ENCODE assay signal across 12 cellular contexts in the genomic region with DNA sequence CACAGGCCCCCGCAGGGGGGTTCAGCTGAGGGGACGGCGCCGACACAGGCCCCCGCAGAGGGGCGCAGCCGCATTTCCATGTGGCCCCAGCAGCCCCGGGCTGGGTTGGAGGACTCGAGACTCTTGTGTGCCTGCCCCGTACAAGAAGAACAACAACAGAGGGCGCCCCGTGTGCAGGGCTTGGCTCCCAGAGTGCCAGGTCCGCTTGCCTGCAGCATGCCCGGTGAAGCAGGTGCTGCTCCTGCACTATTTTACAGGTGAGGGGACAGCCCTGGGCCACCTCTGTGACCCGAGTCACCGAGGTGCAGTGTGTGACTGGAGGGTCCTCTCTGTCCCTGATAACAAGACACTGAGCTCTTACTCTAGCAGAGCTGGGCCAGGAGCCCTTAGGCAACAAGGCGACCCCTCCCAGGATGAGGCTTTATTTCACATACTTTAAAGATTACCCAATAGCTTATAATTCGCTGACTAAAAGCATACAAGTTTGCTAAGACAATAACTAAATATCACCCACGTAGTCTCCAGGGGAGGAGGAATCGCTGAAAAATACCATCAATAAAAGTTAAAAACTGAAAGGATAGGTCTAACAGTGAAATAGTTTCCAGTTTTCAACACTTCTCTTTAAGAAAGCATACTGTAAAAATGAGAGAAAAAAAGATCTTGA. TPM values are rescaled to one million over a fixed set of nuclear protein-coding genes. Genes with fewer than 3 reads are reported as not detected.
DNase-seq lines count a peak whose midpoint lies in the region; ATAC-seq, FAIRE-seq and TF ChIP-seq lines count a peak whose summit lies in the region.
"Had no signal": no experiment of that assay in that cellular context is flagged by ENCODE, and none has a peak within 500 bp of the region (broad histone marks: within the 10 kb centered on the region; RNA-seq: fewer than 3 reads in every experiment).

No MANE protein-coding gene starts in this region.

- H4K91ac ChIP-seq in H1 (replicated peaks; ENCODE audit: insufficient read length, low read length) = no peak overlapping the region

- WGBS in H1 (ENCODE audit: extremely low coverage in 1 of 2, insufficient coverage in 1 of 2, insufficient read length in 1 of 2, insufficient replicate concordance in 2 of 2, low coverage in 1 of 2, low lambda C conversion rate in 2 of 2, missing lambda C conversion rate in 1 of 2), 2 experiments = 47% methylated on average over 19 of the region's 20 CpGs; no CpG with 5 or more reads in 1 of the 2 experiments

- no peak for TF ChIP-seq EP300 in H1 (IDR thresholded peaks at IDR 0.05; ENCODE audit: borderline replicate concordance in 1 of 2, low read depth in 2 of 2, low read length in 2 of 2)

- H3K14ac ChIP-seq in H1 (ENCODE audit: insufficient read length) = no peak overlapping the region

- H3K79me2 ChIP-seq in H1 (ENCODE audit: control insufficient read depth in 1 of 2, insufficient read depth in 2 of 2, low read length in 2 of 2) = no peaks in the 10 kb centered on the region

- no peak overlapping the region for H3K27ac ChIP-seq in H1 (ENCODE audit: low read depth, low read length)

- TF ChIP-seq CTCF in AG10803 (conservative IDR thresholded peaks at IDR 0.05; ENCODE audit: low read length) = no peak
- TF ChIP-seq CTCF in NB4 (IDR thresholded peaks at IDR 0.05; ENCODE audit: low read depth, low read length) = no peak
- peak; percentile 39 to 47 (median 39) for TF ChIP-seq CTCF in H1 (IDR thresholded peaks at IDR 0.05; ENCODE audit: control extremely low read depth in 1 of 3, insufficient read depth in 1 of 3, low read depth in 1 of 3, low read length in 3 of 3)

- no peaks in the 10 kb centered on the region for H3K4me1 ChIP-seq in H1 (replicated peaks in 1 of 4; ENCODE audit: control insufficient read depth in 3 of 4, insufficient read depth in 4 of 4, low read length in 3 of 4)

- H3K56ac ChIP-seq in H1 (replicated peaks; ENCODE audit: insufficient read length, low read depth, low read length) = no peak overlapping the region

- CTCF ChIA-PET in H1 (lab: Charles Lee; ENCODE audit: partially characterized antibody) = interaction anchor here (0.7 to 1.2 kb wide), 6 partner anchors 14 to 90 kb away, joined by 3 to 5 read pairs (median 3); no protein-coding TSS in a partner anchor

- H3K9ac ChIP-seq in H1 (replicated peaks in 1 of 4; ENCODE audit: extremely low read depth in 1 of 4, low read depth in 3 of 4, low read length in 3 of 4) = no peak overlapping the region

- no peaks in the 10 kb centered on the region for H3K9me3 ChIP-seq in H1 (ENCODE audit: insufficient read depth in 2 of 2, low read depth in 1 of 2, low read length in 1 of 2)

- no peak overlapping the region for H2BK12ac ChIP-seq in H1 (ENCODE audit: low read depth, low read length)

- H3K4me3 ChIP-seq in AG10803 (ENCODE audit: low read length) = no peak overlapping the region
- H3K4me3 ChIP-seq in NB4 (ENCODE audit: low read depth, low read length) = no peak overlapping the region
- peak overlapping the region in 1 of 4 experiments; percentile 43; a peak in 2 of 8 replicates for H3K4me3 ChIP-seq in H1 (ENCODE audit: extremely low read depth in 1 of 4, insufficient read depth in 2 of 4, low read depth in 3 of 4, low read length in 4 of 4)

- H2BK120ac ChIP-seq in H1 (replicated peaks; ENCODE audit: low read depth, low read length) = no peak overlapping the region

- no peaks in the 10 kb centered on the region for H3K79me1 ChIP-seq in H1 (ENCODE audit: low read depth, low read length)

- H4K5ac ChIP-seq in H1 (ENCODE audit: insufficient read length, low read depth, low read length) = no peak overlapping the region

- H3K4me2 ChIP-seq in H1 (ENCODE audit: insufficient read depth in 1 of 2, low read depth in 2 of 2, low read length in 2 of 2) = peak overlapping the region in 1 of 2 experiments; percentile 58; a peak in 2 of 4 replicates

- H2AK5ac ChIP-seq in H1 (ENCODE audit: low read depth, low read length) = no peak overlapping the region

- H3K27me3 ChIP-seq in H1 (replicated peaks in 1 of 4; ENCODE audit: control insufficient read depth in 3 of 4, extremely low read depth in 1 of 4, insufficient read depth in 3 of 4, low read length in 3 of 4) = peaks cover 2 to 12% (median 6%) of the 10 kb centered on the region in 4 experiments; a peak in 5 of 7 replicates

- no peak overlapping the region for H3K4ac ChIP-seq in H1 (replicated peaks; ENCODE audit: insufficient read length, low read depth, low read length)

- peak; percentile 47 to 65 for TF ChIP-seq RAD21 in H1 (IDR thresholded peaks at IDR 0.05 in 1 of 2, conservative IDR thresholded peaks at IDR 0.05 in 1 of 2; ENCODE audit: low read depth in 2 of 2, low read length in 2 of 2)

- peak; percentile 10 for DNase-seq in AG10803 (ENCODE audit: low read depth)
- peak; percentile 30 for DNase-seq in NB4 (ENCODE audit: low read depth)
- DNase-seq in H1 (ENCODE audit: low read depth in 1 of 2, low spot score in 2 of 2) = peak; percentile 21 to 64
- DNase-seq in mesenteric fat pad (ENCODE audit: low spot score) = peak; percentile 78
- no peak for DNase-seq in stimulated activated CD4-positive, alpha-beta T cell treated with anti-CD3 and anti-CD28 coated beads, Interleukin-15, amount 100 ng/mL, for 24 hours
- no peak for DNase-seq in hippocampal formation (lab: John Stamatoyannopoulos, UW)
- DNase-seq: activated T-cell treated with anti-CD3 and anti-CD28 coated beads for 4 hours, immature natural killer cell, naive B cell had no signal

- no peaks in the 10 kb centered on the region for H3K23me2 ChIP-seq in H1 (ENCODE audit: low read depth, low read length)

- H2BK5ac ChIP-seq in H1 (ENCODE audit: low read depth, low read length) = no peak overlapping the region

- no peaks in the 10 kb centered on the region for H3K36me3 ChIP-seq in H1 (ENCODE audit: control insufficient read depth in 2 of 4, insufficient read depth in 4 of 4, low read length in 3 of 4)

- H3K23ac ChIP-seq in H1 (ENCODE audit: insufficient read length) = no peak overlapping the region

- H4K20me1 ChIP-seq in H1 (replicated peaks in 1 of 2; ENCODE audit: control insufficient read depth in 1 of 2, insufficient read depth in 2 of 2, low read length in 2 of 2) = no peaks in the 10 kb centered on the region

- ATAC-seq in GM21723 (IDR thresholded peaks at IDR 0.05; ENCODE audit: unreplicated experiment) (no peak), HG02623 (IDR thresholded peaks at IDR 0.05; ENCODE audit: unreplicated experiment) (no peak)
- ATAC-seq: Panc1 had no signal

- no peak for FAIRE-seq in H1 (lab: Jason Lieb, UNC)

- no peak overlapping the region; the same call in 1 of the 2 replicates for H3K18ac ChIP-seq in H1 (ENCODE audit: extremely low read depth, low read length)

- H4K8ac ChIP-seq in H1 (ENCODE audit: extremely low read depth, insufficient read depth, low read length) = no peak overlapping the region

- H2BK20ac ChIP-seq in H1 (ENCODE audit: low read length) = no peak overlapping the region

- H2BK15ac ChIP-seq in H1 (ENCODE audit: low read length) = no peak overlapping the region

- no peak for TF ChIP-seq POLR2A in NB4 (IDR thresholded peaks at IDR 0.05; ENCODE audit: extremely low read depth, insufficient read length)
- TF ChIP-seq POLR2A in H1 (IDR thresholded peaks at IDR 0.05; ENCODE audit: control extremely low read depth in 1 of 2, low read depth in 2 of 2, low read length in 2 of 2) = no peak

- H2AFZ ChIP-seq in H1 (ENCODE audit: low read length) = no peak overlapping the region

- POLR2A ChIA-PET in H1 (lab: Charles Lee; ENCODE audit: partially characterized antibody) = no interaction called here

TF ChIP-seq in H1, 55 proteins besides CTCF, POLR2A, EP300 and RAD21:
- TF ChIP-seq EGR1 (IDR thresholded peaks at IDR 0.05; ENCODE audit: borderline replicate concordance, low read depth, low read length) (no peak), CHD1 (IDR thresholded peaks at IDR 0.05; ENCODE audit: low read depth, low read length) (no peak), GABPA (IDR thresholded peaks at IDR 0.05; ENCODE audit: borderline replicate concordance, insufficient read depth, low read length) (peak; percentile 49; the same call in 1 of the 2 replicates), POU5F1 (IDR thresholded peaks at IDR 0.05; ENCODE audit: low read depth, low read length) (no peak), TEAD4 (IDR thresholded peaks at IDR 0.05; ENCODE audit: low read depth, low read length) (no peak)
- TF ChIP-seq, protein P1, sequence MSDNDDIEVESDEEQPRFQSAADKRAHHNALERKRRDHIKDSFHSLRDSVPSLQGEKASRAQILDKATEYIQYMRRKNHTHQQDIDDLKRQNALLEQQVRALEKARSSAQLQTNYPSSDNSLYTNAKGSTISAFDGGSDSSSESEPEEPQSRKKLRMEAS (IDR thresholded peaks at IDR 0.05) = 0 out of 2 replicates have a peak, but pooled peaks have one; percentile 11

RNA-seq across cellular contexts. Expression of gene SLC9A3, which starts 41.7 kb away (rescaled TPM):
- total RNA-seq in H1 (2021; fragmentation: NEBNext Ultra II Directional; extraction: Animal tissue kit (Norgen Biotek cat#: 25700)) = 0.95 and 1.1 TPM in 2 replicates
- polyA plus RNA-seq in H1 (2011; rRNA removed) = 1.0 and 1.3 TPM in 2 replicates
- 1.4 TPM for polyA plus RNA-seq in H1 (2011; cell fraction: cytosol; rRNA removed)
- 1.9 TPM for polyA plus RNA-seq in H1 (2011; cell fraction: nucleus; rRNA removed)
- polyA plus RNA-seq in H1 (2012, experiment 1 of 2) = 1.1 to 1.3 TPM (median 1.2 TPM) in 4 replicates
- 1.6 TPM for polyA plus RNA-seq in H1 (2012, experiment 2 of 2)
- polyA plus RNA-seq in H1 (2013, experiment 1 of 2) = 1.5 TPM
- polyA plus RNA-seq in H1 (2013, experiment 2 of 2) = 1.2 TPM
- polyA minus RNA-seq in H1 (2011; rRNA and poly(A)+ RNA removed) = 0.46 and 0.47 TPM in 2 replicates
- 0.95 TPM for polyA minus RNA-seq in H1 (2011; cell fraction: cytosol; rRNA and poly(A)+ RNA removed)
- polyA minus RNA-seq in H1 (2011; cell fraction: nucleus; rRNA and poly(A)+ RNA removed) = 1.4 TPM
- 1.1 TPM for total RNA-seq in mesenteric fat pad

RNA-seq across cellular contexts. Expression of gene CEP72, which starts 46.2 kb away (rescaled TPM):
- total RNA-seq in H1 (2021; fragmentation: NEBNext Ultra II Directional; extraction: Animal tissue kit (Norgen Biotek cat#: 25700)) = 18.9 and 19.6 TPM in 2 replicates
- 13.1 and 13.2 TPM in 2 replicates for polyA plus RNA-seq in H1 (2011; rRNA removed)
- 14.2 TPM for polyA plus RNA-seq in H1 (2011; cell fraction: cytosol; rRNA removed)
- 25.1 TPM for polyA plus RNA-seq in H1 (2011; cell fraction: nucleus; rRNA removed)
- 10.9 to 14.7 TPM (median 13.0 TPM) in 4 replicates for polyA plus RNA-seq in H1 (2012, experiment 1 of 2)
- 6.4 TPM for polyA plus RNA-seq in H1 (2012, experiment 2 of 2)
- 5.8 TPM for polyA plus RNA-seq in H1 (2013, experiment 1 of 2)
- 5.2 TPM for polyA plus RNA-seq in H1 (2013, experiment 2 of 2)
- polyA minus RNA-seq in H1 (2011; rRNA and poly(A)+ RNA removed) = 26.8 and 27.2 TPM in 2 replicates
- 17.0 TPM for polyA minus RNA-seq in H1 (2011; cell fraction: cytosol; rRNA and poly(A)+ RNA removed)
- 38.5 TPM for polyA minus RNA-seq in H1 (2011; cell fraction: nucleus; rRNA and poly(A)+ RNA removed)
- 2.0 TPM for total RNA-seq in mesenteric fat pad

Comparison
In these comparisons a context has a peak if more than half of its experiments do, and no peak if none do; other contexts are left out.
1. DNase-seq: peak in AG10803 (single experiment), NB4 (single experiment), H1 (2 of 2) and mesenteric fat pad (single experiment); none in stimulated activated CD4-positive, alpha-beta T cell treated with anti-CD3 and anti-CD28 coated beads, Interleukin-15, amount 100 ng/mL, for 24 hours (single experiment) and hippocampal formation (0 of 2).
2. CTCF ChIP-seq: peak in H1 (3 of 3); none in AG10803 (single experiment) and NB4 (single experiment).